ENCODE assay signal across 27 cellular contexts in genomic region chr1:56071351-56071750, GRCh38.
"Had no signal": no experiment of that assay in that cellular context is flagged by ENCODE, and none has a peak within 500 bp of the region (broad histone marks: within the 10 kb centered on the region; RNA-seq: fewer than 3 reads in every experiment).

No MANE protein-coding gene starts in this region.

- H3K27ac ChIP-seq: Peyer's patch, SJSA1 had no signal

- H3K36me3 ChIP-seq: Peyer's patch, SJSA1 had no signal

- H3K27me3 ChIP-seq: Peyer's patch, SJSA1 had no signal

- H3K4me1 ChIP-seq: Peyer's patch had no signal

- H3K4me3 ChIP-seq: Peyer's patch, SJSA1 had no signal

- DNase-seq: MM.1S; MV-4-11; NCI-H1092; NCI-H1105; NCI-H1417 treated with DMSO at 0.1 percent for 48 hours; NCI-H1436 treated with DMSO at 0.1 percent for 48 hours; NCI-H1694 treated with DMSO at 0.1 percent for 48 hours; NCI-H187 treated with DMSO at 0.1 percent for 48 hours; NCI-H2081; NCI-H2171 treated with DMSO at 0.1 percent for 48 hours; NCI-H2227 treated with DMSO at 0.1 percent for 48 hours; NCI-H345; NCI-H510A treated with DMSO at 0.1 percent for 48 hours; NCI-H524 treated with DMSO at 0.1 percent for 48 hours; NCI-H526 treated with DMSO at 0.1 percent for 48 hours; NCI-H774; NK-92 treated with Interleukin-12 subunit alpha and Interleukin-12 subunit beta, amount 100 ng/mL, for 24 hours; OCI-M1; PC-3; Peyer's patch; Right ventricle myocardium superior; RPMI8226; SHP77 treated with DMSO at 0.1 percent for 48 hours; SK-N-SH; SW 1271; T-helper 1 cell had no signal

- H3K9me3 ChIP-seq: Peyer's patch, SJSA1, SK-N-SH had no signal

- ATAC-seq: PC-3 had no signal
